In the genomic region with DNA sequence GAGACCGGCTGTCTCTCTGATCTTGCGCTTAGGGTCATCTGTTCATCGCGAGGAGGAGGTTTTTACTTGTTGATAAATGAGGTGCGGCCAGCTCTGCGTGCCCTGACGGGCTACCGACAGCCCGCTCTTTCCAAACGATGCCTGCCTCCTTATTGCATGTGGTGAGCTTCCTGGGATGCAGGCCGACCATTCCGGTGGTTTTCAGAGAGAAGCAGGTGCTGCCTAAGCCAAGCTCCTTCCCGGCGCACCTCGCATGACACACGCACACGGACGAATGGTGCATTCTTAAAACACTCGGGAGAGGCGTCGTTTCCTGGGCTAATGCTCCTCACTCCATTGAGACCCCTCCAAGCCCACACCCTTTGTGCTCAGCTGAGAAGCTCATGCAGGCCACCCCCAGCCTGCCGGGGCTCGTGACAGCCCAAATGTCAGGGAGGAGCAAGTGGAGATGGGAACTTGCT, we compare ENCODE assay signal across 27 cellular contexts.
DNase-seq lines count a peak whose midpoint lies in the region; ATAC-seq, FAIRE-seq and TF ChIP-seq lines count a peak whose summit lies in the region.
"Had no signal": no experiment of that assay in that cellular context is flagged by ENCODE, and none has a peak within 500 bp of the region (broad histone marks: within the 10 kb centered on the region; RNA-seq: fewer than 3 reads in every experiment).

No MANE protein-coding gene starts in this region.

- ATAC-seq in RWPE2 (ENCODE audit: low read depth), result no peak
- no peak for ATAC-seq in omental fat pad (ENCODE audit: low FRiP score)
- ATAC-seq in HG03571 (IDR thresholded peaks at IDR 0.05; ENCODE audit: unreplicated experiment), result no peak
- ATAC-seq: activated naive CD4-positive, alpha-beta T cell treated with anti-CD3 and anti-CD28 coated beads, Interleukin-2, amount 50 U/mL, for 72 hours; PC-3 had no signal

- no peak for FAIRE-seq in kidney (lab: Jason Lieb, UNC)
- FAIRE-seq in GM12892 (lab: Jason Lieb, UNC), result no peak
- FAIRE-seq: bronchial epithelial cell, GM18507 had no signal

- peak; percentile 66 for DNase-seq in G401 (ENCODE audit: low spot score)
- DNase-seq in RWPE2 (ENCODE audit: low spot score), result peak; percentile 36
- peak; percentile 37 for DNase-seq in kidney
- peak; percentile 70 for DNase-seq in posterior vena cava (ENCODE audit: low spot score)
- no peak for DNase-seq in omental fat pad (ENCODE audit: low spot score)
- DNase-seq in GM12892 (ENCODE audit: insufficient read length), result no peak
- no peak for DNase-seq in NCI-H1048 (lab: John Stamatoyannopoulos, UW)
- DNase-seq: activated CD4-positive, alpha-beta T cell treated with anti-CD3 and anti-CD28 coated beads for 48 hours; COR-L47; DMS53; esophagus squamous epithelium; foreskin melanocyte; heart right ventricle; naive B cell; NCI-H1436; NCI-H2107; NK-92 treated with Interleukin-12 subunit alpha and Interleukin-12 subunit beta, amount 100 ng/mL, for 24 hours; ovary; PC-3; SHP77; trophoblast cell had no signal

- in situ Hi-C loops in G401 (cut with HindIII; ENCODE audit: low sequenced_read_pairs), result no loop called here

- no peak for TF ChIP-seq POLR2A in GM12892 (IDR thresholded peaks at IDR 0.05; ENCODE audit: low read depth, low read length)

- H3K9me3 ChIP-seq in RWPE2 (ENCODE audit: severe bottlenecking) (peaks cover 1% of the 10 kb centered on the region), kidney (ENCODE audit: control insufficient read depth in 1 of 2, low read length in 2 of 2) (no peaks in the 10 kb centered on the region)
- H3K9me3 ChIP-seq: esophagus squamous epithelium, heart right ventricle, ovary had no signal

- intact Hi-C loops in kidney (cut with DNase I), result no loop called here
- intact Hi-C loops in posterior vena cava (cut with DNase I), result no loop called here

- H3K36me3 ChIP-seq in RWPE2 (ENCODE audit: low read depth), result no peaks in the 10 kb centered on the region
- H3K36me3 ChIP-seq in kidney (ENCODE audit: control insufficient read depth in 1 of 2, insufficient read depth in 2 of 2, low read length in 2 of 2), result no peaks in the 10 kb centered on the region
- H3K36me3 ChIP-seq: esophagus squamous epithelium, heart right ventricle, ovary had no signal

- H3K4me3 ChIP-seq in RWPE2 (ENCODE audit: severe bottlenecking) (no peak overlapping the region), kidney (ENCODE audit: low read length in 2 of 2) (no peak overlapping the region)
- H3K4me3 ChIP-seq: esophagus squamous epithelium, heart right ventricle, ovary had no signal

- H3K4me1 ChIP-seq in RWPE2 (ENCODE audit: insufficient read depth, poor library complexity, severe bottlenecking) (no peaks in the 10 kb centered on the region), kidney (ENCODE audit: control insufficient read depth in 1 of 2, insufficient read depth in 1 of 2, low read depth in 1 of 2, low read length in 2 of 2) (no peaks in the 10 kb centered on the region)
- H3K4me1 ChIP-seq: esophagus squamous epithelium, heart right ventricle had no signal

- H3K9ac ChIP-seq in kidney (ENCODE audit: low read length in 2 of 2), result no peak overlapping the region
- H3K9ac ChIP-seq: KMS-11 had no signal

- no peaks in the 10 kb centered on the region for H3K27me3 ChIP-seq in RWPE2 (ENCODE audit: insufficient read depth, poor library complexity, severe bottlenecking)
- H3K27me3 ChIP-seq: ovary had no signal

- no peak overlapping the region for H3K27ac ChIP-seq in RWPE2 (ENCODE audit: poor library complexity, severe bottlenecking)
- H3K27ac ChIP-seq in kidney (ENCODE audit: low read depth in 2 of 2, low read length in 2 of 2), result no peak overlapping the region
- H3K27ac ChIP-seq: esophagus squamous epithelium, heart right ventricle, KMS-11, ovary, VCaP had no signal

- TF ChIP-seq CTCF in RWPE2 (IDR thresholded peaks at IDR 0.05; ENCODE audit: poor library complexity, severe bottlenecking) (no peak), kidney (IDR thresholded peaks at IDR 0.05; ENCODE audit: borderline replicate concordance, extremely low read depth, insufficient read depth) (no peak), omental fat pad (IDR thresholded peaks at IDR 0.05) (no peak)

Comparison
In these comparisons a context has a peak if more than half of its experiments do, and no peak if none do; other contexts are left out.
1. DNase-seq: peak in G401 (single experiment), RWPE2 (single experiment), kidney (single experiment) and posterior vena cava (single experiment); none in omental fat pad (single experiment), GM12892 (single experiment) and NCI-H1048 (single experiment).